ENCODE assay signal across 8 cellular contexts in genomic region chr1:169546087-169546995, GRCh38. TPM values are rescaled to one million over a fixed set of nuclear protein-coding genes. Genes with fewer than 3 reads are reported as not detected.
DNase-seq lines count a peak whose midpoint lies in the region; ATAC-seq and TF ChIP-seq lines count a peak whose summit lies in the region.

No MANE protein-coding gene starts in this region.

- H3K27ac ChIP-seq in RWPE2 (ENCODE audit: poor library complexity, severe bottlenecking) (no peak overlapping the region), right atrium auricular region (no peak overlapping the region)

- H3K9me3 ChIP-seq in RWPE2 (ENCODE audit: severe bottlenecking) (no peaks in the 10 kb centered on the region), right atrium auricular region (no peaks in the 10 kb centered on the region)

- ATAC-seq in GM19463 (IDR thresholded peaks at IDR 0.05; ENCODE audit: unreplicated experiment) (peak; percentile 74), RWPE2 (ENCODE audit: low read depth) (peak; percentile 88), HG03196 (IDR thresholded peaks at IDR 0.05; ENCODE audit: unreplicated experiment) (no peak)

- peak; percentile 68 for DNase-seq in CMK (ENCODE audit: low read depth)
- no peak for DNase-seq in RWPE2 (ENCODE audit: low spot score)
- peak; percentile 82 for DNase-seq in amniotic epithelial cell (ENCODE audit: low read depth)
- no peak for DNase-seq in right atrium auricular region (ENCODE audit: low spot score)
- DNase-seq in retina = peak; percentile 62

- H3K36me3 ChIP-seq in RWPE2 (ENCODE audit: low read depth) = no peaks in the 10 kb centered on the region
- H3K36me3 ChIP-seq in right atrium auricular region = no peaks in the 10 kb centered on the region

- H3K27me3 ChIP-seq in RWPE2 (ENCODE audit: insufficient read depth, poor library complexity, severe bottlenecking) = no peaks in the 10 kb centered on the region
- H3K27me3 ChIP-seq in right atrium auricular region = no peaks in the 10 kb centered on the region

- TF ChIP-seq CTCF in LNCAP (IDR thresholded peaks at IDR 0.05) (peak; percentile 83), RWPE2 (IDR thresholded peaks at IDR 0.05; ENCODE audit: poor library complexity, severe bottlenecking) (peak; percentile 94), right atrium auricular region (IDR thresholded peaks at IDR 0.05) (peak; percentile 59 to 85)

- H3K4me3 ChIP-seq in RWPE2 (ENCODE audit: severe bottlenecking) (no peak overlapping the region), right atrium auricular region (no peak overlapping the region)

- H3K4me1 ChIP-seq in RWPE2 (ENCODE audit: insufficient read depth, poor library complexity, severe bottlenecking) = no peaks in the 10 kb centered on the region
- no peaks in the 10 kb centered on the region for H3K4me1 ChIP-seq in right atrium auricular region

RNA-seq across cellular contexts. Expression of gene F5, which starts 39.9 kb away (rescaled TPM):
- 10 to 100 TPM in 1 of 2 donors, 1 to 10 TPM in 1; 4.9 to 55.5 TPM for total RNA-seq in right atrium auricular region

Comparison
In these comparisons a context has a peak if more than half of its experiments do, and no peak if none do; other contexts are left out.
1. DNase-seq: peak in CMK (single experiment), amniotic epithelial cell (single experiment) and retina (single experiment); none in RWPE2 (single experiment) and right atrium auricular region (single experiment).
2. Peak in every context shown above with its lines, with median percentiles within 50 percentile points of each other: CTCF ChIP-seq.